ENCODE assay signal across 9 cellular contexts in the genomic region with DNA sequence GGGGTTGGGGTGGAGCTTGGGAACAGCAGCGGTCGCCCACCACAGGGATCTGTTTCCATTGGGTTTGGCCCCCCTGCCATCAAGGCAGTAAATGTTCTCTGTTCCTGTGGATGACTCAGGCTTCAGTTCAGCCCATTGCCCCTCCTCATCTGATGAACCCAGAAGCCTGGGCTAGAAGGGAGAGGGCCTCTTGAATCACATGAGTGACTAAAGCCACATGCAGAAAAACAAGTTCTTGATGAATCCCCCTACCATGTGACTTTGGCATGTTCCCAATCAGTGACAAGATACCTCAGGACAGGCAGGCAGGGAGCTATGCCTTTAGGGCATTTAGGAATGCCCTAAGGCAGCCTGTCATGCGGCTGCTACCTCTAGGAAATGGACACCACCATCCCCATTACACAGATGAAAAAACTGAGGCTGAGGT. TPM values are rescaled to one million over a fixed set of nuclear protein-coding genes. Genes with fewer than 3 reads are reported as not detected.
DNase-seq lines count a peak whose midpoint lies in the region; ATAC-seq and TF ChIP-seq lines count a peak whose summit lies in the region.
"Had no signal": no experiment of that assay in that cellular context is flagged by ENCODE, and none has a peak within 500 bp of the region (broad histone marks: within the 10 kb centered on the region; RNA-seq: fewer than 3 reads in every experiment).

No MANE protein-coding gene starts in this region.

- H3K36me3 Mint-ChIP-seq in endodermal cell (ENCODE audit: low read depth) (peaks cover 5% of the 10 kb centered on the region), neural crest cell (ENCODE audit: low read depth) (peaks cover 5% of the 10 kb centered on the region), endothelial cell (ENCODE audit: low read depth, unreplicated experiment) (no peaks in the 10 kb centered on the region)

- ATAC-seq in HG03520 (IDR thresholded peaks at IDR 0.05; ENCODE audit: unreplicated experiment) = no peak

- peaks cover 30% of the 10 kb centered on the region for H3K36me3 ChIP-seq in endodermal cell (ENCODE audit: control insufficient read depth, insufficient read depth, low read length)
- H3K36me3 ChIP-seq: heart left ventricle had no signal

- WGBS in endodermal cell (ENCODE audit: insufficient coverage in 1 of 2, insufficient read length in 1 of 2), 2 experiments = 88 to 99% methylated on average over 1 to 3 of the region's 3 CpGs

- no peak for TF ChIP-seq POLR2A in NB4 (IDR thresholded peaks at IDR 0.05; ENCODE audit: extremely low read depth, insufficient read length)

- H3K9me3 Mint-ChIP-seq in endodermal cell (no peaks in the 10 kb centered on the region), neural crest cell (no peaks in the 10 kb centered on the region), endothelial cell (ENCODE audit: unreplicated experiment) (no peaks in the 10 kb centered on the region)

- no peaks in the 10 kb centered on the region for H3K27me3 ChIP-seq in endodermal cell (ENCODE audit: control insufficient read depth, insufficient read depth, low read length, poor library complexity, severe bottlenecking)
- H3K27me3 ChIP-seq: heart left ventricle had no signal

- peaks cover 8% of the 10 kb centered on the region for H3K4me1 ChIP-seq in endodermal cell (ENCODE audit: control insufficient read depth, insufficient read depth, low read length)

- TF ChIP-seq CTCF in AG09309 (IDR thresholded peaks at IDR 0.05; ENCODE audit: control insufficient read depth, insufficient read depth, low read depth, low read length, missing control alignments) (no peak), NB4 (IDR thresholded peaks at IDR 0.05; ENCODE audit: low read depth, low read length) (no peak), endodermal cell (conservative IDR thresholded peaks at IDR 0.05) (no peak), neural crest cell (conservative IDR thresholded peaks at IDR 0.05) (no peak), endothelial cell (IDR thresholded peaks at IDR 0.05; ENCODE audit: unreplicated experiment) (no peak)

- no peak overlapping the region for H3K9ac ChIP-seq in endodermal cell (ENCODE audit: extremely low read depth, low read length, poor library complexity, severe bottlenecking)

- H3K27me3 Mint-ChIP-seq in endodermal cell (ENCODE audit: insufficient read depth) = no peaks in the 10 kb centered on the region
- H3K27me3 Mint-ChIP-seq in neural crest cell (ENCODE audit: low read depth) = no peaks in the 10 kb centered on the region
- H3K27me3 Mint-ChIP-seq in endothelial cell (ENCODE audit: unreplicated experiment) = peaks cover 27% of the 10 kb centered on the region

- no peak overlapping the region for H3K27ac ChIP-seq in endodermal cell (ENCODE audit: low read depth, low read length)

- H3K4me1 Mint-ChIP-seq in endodermal cell (peaks cover 25% of the 10 kb centered on the region), neural crest cell (peaks cover 59% of the 10 kb centered on the region), endothelial cell (ENCODE audit: unreplicated experiment) (peaks cover 35% of the 10 kb centered on the region)

- H3K27ac Mint-ChIP-seq in endodermal cell (peak overlapping the region; percentile 70), neural crest cell (ENCODE audit: unreplicated experiment) (no peak overlapping the region), endothelial cell (ENCODE audit: unreplicated experiment) (no peak overlapping the region)

- DNase-seq in AG09309 (ENCODE audit: low read depth) (peak; percentile 46), NB4 (ENCODE audit: low read depth) (peak; percentile 35), endodermal cell (peak; percentile 62), neural crest cell (ENCODE audit: low read depth, low spot score) (no peak), retina (no peak), inferior parietal cortex (ENCODE audit: extremely low spot score) (no peak), endothelial cell (ENCODE audit: low spot score) (no peak)
- DNase-seq: heart left ventricle had no signal

- H3K4me3 Mint-ChIP-seq in endodermal cell = no peak overlapping the region
- peak overlapping the region; percentile 91 for H3K4me3 Mint-ChIP-seq in neural crest cell
- no peak overlapping the region for H3K4me3 Mint-ChIP-seq in endothelial cell (ENCODE audit: unreplicated experiment)

- no peaks in the 10 kb centered on the region for H3K9me3 ChIP-seq in endodermal cell (ENCODE audit: control insufficient read depth, low read length)
- H3K9me3 ChIP-seq: heart left ventricle had no signal

- H3K4me3 ChIP-seq in AG09309 (ENCODE audit: control insufficient read depth, low read depth, low read length) (no peak overlapping the region), NB4 (ENCODE audit: low read depth, low read length) (no peak overlapping the region), endodermal cell (ENCODE audit: low read length) (no peak overlapping the region)

RNA-seq across cellular contexts. Expression of a gene that starts 2.5 kb away (rescaled TPM):
- total RNA-seq in endodermal cell = 10 to 100 TPM; 62.2 to 74.9 TPM
- 46.2 TPM for polyA plus RNA-seq in endodermal cell (2013, experiment 1 of 2)
- polyA plus RNA-seq in endodermal cell (2013, experiment 2 of 2) = 45.0 TPM
- total RNA-seq in neural crest cell = 86.1 and 89.1 TPM in 2 replicates
- 74.1 TPM for total RNA-seq in endothelial cell (ENCODE audit: unreplicated experiment)

Comparison
In these comparisons a context has a peak if more than half of its experiments do, and no peak if none do; other contexts are left out.
1. DNase-seq: peak in AG09309 (single experiment), NB4 (single experiment) and endodermal cell (single experiment); none in neural crest cell (single experiment), retina (single experiment), inferior parietal cortex (single experiment) and endothelial cell (single experiment).